In genomic region chr15:48811325-48811938, GRCh38 we compare ENCODE assay signal across 8 cellular contexts. TPM values are rescaled to one million over a fixed set of nuclear protein-coding genes. Genes with fewer than 3 reads are reported as not detected.
DNase-seq lines count a peak whose midpoint lies in the region; ATAC-seq and TF ChIP-seq lines count a peak whose summit lies in the region.

No MANE protein-coding gene starts in this region.

- no peak for ATAC-seq in activated CD4-positive, alpha-beta T cell treated with anti-CD3 and anti-CD28 coated beads for 36 hours

- peaks cover 20% of the 10 kb centered on the region for H3K4me1 Mint-ChIP-seq in activated CD4-positive, alpha-beta T cell treated with anti-CD3 and anti-CD28 coated beads for 36 hours
- H3K4me1 Mint-ChIP-seq in glutamatergic neuron (ENCODE audit: low read depth, unreplicated experiment) = peaks cover 9% of the 10 kb centered on the region

- peak; percentile 40 for TF ChIP-seq CTCF in SK-N-SH (IDR thresholded peaks at IDR 0.05)
- TF ChIP-seq CTCF in glutamatergic neuron (IDR thresholded peaks at IDR 0.05; ENCODE audit: partially characterized antibody, unreplicated experiment) = no peak
- peak; percentile 25 for TF ChIP-seq CTCF in retinal pigment epithelial cell (conservative IDR thresholded peaks at IDR 0.05; ENCODE audit: low read depth, low read length)

- H3K9ac ChIP-seq in SK-N-SH = peak overlapping the region; percentile 47; the same call in 1 of the 2 replicates

- H3K36me3 Mint-ChIP-seq in activated CD4-positive, alpha-beta T cell treated with anti-CD3 and anti-CD28 coated beads for 36 hours (ENCODE audit: low read depth) = peaks cover 4% of the 10 kb centered on the region
- H3K36me3 Mint-ChIP-seq in glutamatergic neuron (ENCODE audit: unreplicated experiment) = no peaks in the 10 kb centered on the region

- H3K9me2 ChIP-seq in SK-N-SH = no peaks in the 10 kb centered on the region

- H2AFZ ChIP-seq in SK-N-SH (ENCODE audit: low read depth) = peak overlapping the region; percentile 98

- intact Hi-C loops in activated CD4-positive, alpha-beta T cell treated with anti-CD3 and anti-CD28 coated beads for 36 hours (cut with DNase I, micrococcal nuclease) = loop anchor here (1.0 to 5.0 kb wide), 11 partner anchors 67 to 1613 kb away; partner anchors contain the start of genes COPS2 (in 2 of the 2), EID1 (in 2 of the 2), SECISBP2L (in 2 of the 2) and FAM227B (in 1 of the 2)

- H3K4me2 ChIP-seq in SK-N-SH = peak overlapping the region; percentile 73

- peaks cover 6% of the 10 kb centered on the region for H3F3A ChIP-seq in SK-N-SH (replicated peaks; ENCODE audit: insufficient read depth)

- no peaks in the 10 kb centered on the region for H3K27me3 Mint-ChIP-seq in activated CD4-positive, alpha-beta T cell treated with anti-CD3 and anti-CD28 coated beads for 36 hours
- H3K27me3 Mint-ChIP-seq in glutamatergic neuron (ENCODE audit: unreplicated experiment) = peaks cover 1% of the 10 kb centered on the region

- 10% methylated on average over 14 of the region's 23 CpGs for WGBS in SK-N-SH (ENCODE audit: low lambda C conversion rate)

- peak overlapping the region; percentile 79 for H3K4me3 Mint-ChIP-seq in activated CD4-positive, alpha-beta T cell treated with anti-CD3 and anti-CD28 coated beads for 36 hours
- H3K4me3 Mint-ChIP-seq in glutamatergic neuron (ENCODE audit: unreplicated experiment) = peak overlapping the region; percentile 93

- peak overlapping the region; percentile 27 for H3K27ac Mint-ChIP-seq in activated CD4-positive, alpha-beta T cell treated with anti-CD3 and anti-CD28 coated beads for 36 hours
- no peak overlapping the region for H3K27ac Mint-ChIP-seq in glutamatergic neuron (ENCODE audit: unreplicated experiment)

- no peaks in the 10 kb centered on the region for H3K27me3 ChIP-seq in SK-N-SH (ENCODE audit: insufficient read depth)

- no peak for DNase-seq in activated CD4-positive, alpha-beta T cell treated with anti-CD3 and anti-CD28 coated beads for 36 hours
- no peak for DNase-seq in activated CD4-positive, alpha-beta T cell treated with anti-CD3 and anti-CD28 coated beads for 1 hour
- DNase-seq in SK-N-SH (no peak), glutamatergic neuron (no peak), retinal pigment epithelial cell (ENCODE audit: low read depth) (no peak), activated gamma-delta T cell treated with Interleukin-2 at 50 U/mL for 16 hours (no peak), NCI-H446 treated with DMSO at 0.1 percent for 48 hours (lab: John Stamatoyannopoulos, UW) (no peak), HuH-7 (ENCODE audit: low spot score) (no peak)

- CTCF ChIA-PET in activated CD4-positive, alpha-beta T cell treated with anti-CD3 and anti-CD28 coated beads for 36 hours (lab: Charles Lee) = interaction anchor here (0.6 to 1.6 kb wide), 13 partner anchors 9 to 475 kb away, joined by 3 to 8 read pairs (median 4); partner anchors contain the start of gene SECISBP2L
- CTCF ChIA-PET in SK-N-SH (lab: Yijun Ruan, JAX) = interaction anchor here (0.6 to 2.6 kb wide), 7 partner anchors 10 to 1505 kb away, joined by 3 to 10 read pairs (median 4); no protein-coding TSS in a partner anchor

- no peak for TF ChIP-seq EP300 in SK-N-SH (IDR thresholded peaks at IDR 0.05; ENCODE audit: borderline replicate concordance in 1 of 2, low read depth in 1 of 2, low read length in 1 of 2)

- no peaks in the 10 kb centered on the region for H3K9me3 ChIP-seq in SK-N-SH

- no peak for TF ChIP-seq RAD21 in SK-N-SH (IDR thresholded peaks at IDR 0.05; ENCODE audit: low read length)

- peaks cover 42% of the 10 kb centered on the region for H3K79me2 ChIP-seq in SK-N-SH (ENCODE audit: insufficient read depth)

- POLR2A ChIA-PET in activated CD4-positive, alpha-beta T cell treated with anti-CD3 and anti-CD28 coated beads for 36 hours (lab: Charles Lee) = interaction anchor here (0.5 to 1.1 kb wide), 5 partner anchors 67 to 359 kb away, joined by 3 to 8 read pairs (median 3); partner anchors contain the start of genes COPS2, EID1, GALK2 and SECISBP2L
- POLR2A ChIA-PET in SK-N-SH (lab: Yijun Ruan, JAX) = interaction anchor here (0.6 to 1.3 kb wide), 4 partner anchors 14 to 1334 kb away, joined by 3 to 8 read pairs (median 3); partner anchors contain the start of genes EID1 and FBN1

- H3K27ac ChIP-seq in SK-N-SH (ENCODE audit: low read depth in 2 of 2, low read length in 1 of 2) = no peak overlapping the region

- H3K4me3 ChIP-seq in SK-N-SH (ENCODE audit: low read depth in 2 of 2, low read length in 1 of 2) (peak overlapping the region; percentile 93 to 99), retinal pigment epithelial cell (ENCODE audit: low read length) (peak overlapping the region; percentile 92)

- no peaks in the 10 kb centered on the region for H4K20me1 ChIP-seq in SK-N-SH (ENCODE audit: insufficient read depth)

- H3K36me3 ChIP-seq in SK-N-SH (replicated peaks in 1 of 2; ENCODE audit: control insufficient read depth in 1 of 2, insufficient read depth in 2 of 2, low read length in 1 of 2) = no peaks in the 10 kb centered on the region

- peaks cover 2 to 8% of the 10 kb centered on the region in 2 experiments; a peak in 3 of 4 replicates for H3K4me1 ChIP-seq in SK-N-SH (ENCODE audit: control insufficient read depth in 1 of 2, insufficient read depth in 2 of 2, low read depth in 1 of 2, low read length in 1 of 2)

- H3K9me3 Mint-ChIP-seq in activated CD4-positive, alpha-beta T cell treated with anti-CD3 and anti-CD28 coated beads for 36 hours (ENCODE audit: low read depth) = no peaks in the 10 kb centered on the region
- peaks cover 4% of the 10 kb centered on the region for H3K9me3 Mint-ChIP-seq in glutamatergic neuron (ENCODE audit: unreplicated experiment)

TF ChIP-seq in SK-N-SH, 30 proteins besides CTCF, POLR2A, EP300 and RAD21:
- TF ChIP-seq ZBTB33 (IDR thresholded peaks at IDR 0.05; ENCODE audit: borderline replicate concordance, low read depth) (no peak), MXI1 (IDR thresholded peaks at IDR 0.05; ENCODE audit: low read depth, low read length) (0 out of 2 replicates have a peak, but pooled peaks have one; percentile 42)

RNA-seq across cellular contexts. Expression of gene CEP152, which starts 0.6 kb away (rescaled TPM):
- total RNA-seq in activated CD4-positive, alpha-beta T cell treated with anti-CD3 and anti-CD28 coated beads for 36 hours = 10 to 100 TPM; 34.4 to 42.2 TPM
- 0.71 and 1.4 TPM in 2 replicates for polyA plus RNA-seq in SK-N-SH (2012; rRNA removed)
- 1.2 and 1.5 TPM in 2 replicates for polyA plus RNA-seq in SK-N-SH (2012; cell fraction: cytosol; rRNA removed)
- polyA plus RNA-seq in SK-N-SH (2012; cell fraction: nucleus; rRNA removed) = 1.8 and 2.4 TPM in 2 replicates
- total RNA-seq in glutamatergic neuron (ENCODE audit: unreplicated experiment) = 8.0 TPM
